Comparison of ENCODE assay signal across 12 cellular contexts in the genomic region with DNA sequence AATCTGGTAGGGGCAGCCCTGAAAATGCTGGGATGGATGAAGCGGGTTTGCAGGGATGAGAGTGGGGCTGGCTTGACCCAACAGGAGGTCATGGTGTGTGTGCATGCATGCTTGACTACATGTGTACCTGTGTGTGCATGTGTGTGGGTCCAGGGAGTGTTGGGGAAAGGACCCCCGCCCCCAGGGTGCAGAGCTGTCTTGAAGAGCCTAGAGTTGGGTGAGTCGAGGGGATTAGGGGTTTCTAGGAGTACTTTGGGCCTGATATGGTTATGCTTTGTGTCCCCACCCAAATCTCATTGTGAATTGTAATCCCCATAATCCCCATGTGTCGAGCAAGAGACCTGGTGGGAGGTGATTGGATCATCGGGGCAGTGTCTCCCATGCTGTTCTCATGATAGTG. TPM values are rescaled to one million over a fixed set of nuclear protein-coding genes. Genes with fewer than 3 reads are reported as not detected.
DNase-seq lines count a peak whose midpoint lies in the region; ATAC-seq and TF ChIP-seq lines count a peak whose summit lies in the region.
"Had no signal": no experiment of that assay in that cellular context is flagged by ENCODE, and none has a peak within 500 bp of the region (broad histone marks: within the 10 kb centered on the region; RNA-seq: fewer than 3 reads in every experiment).

No MANE protein-coding gene starts in this region.

- TF ChIP-seq CTCF in coronary artery (IDR thresholded peaks at IDR 0.05) (no peak), upper lobe of right lung (IDR thresholded peaks at IDR 0.05) (no peak)

- DNase-seq in NCI-H82 treated with DMSO at 0.1 percent for 48 hours (lab: John Stamatoyannopoulos, UW; ENCODE audit: unreplicated experiment) (peak; percentile 75), coronary artery (ENCODE audit: low spot score) (peak; percentile 60), mesenteric fat pad (ENCODE audit: low spot score) (peak; percentile 35), upper lobe of right lung (peak; percentile 20)
- DNase-seq in activated naive CD4-positive, alpha-beta T cell treated with Interleukin-2 at 50 U/mL for 16 hours: no peak
- DNase-seq: Caco-2; CD8-positive, alpha-beta memory T cell; DND-41; GDM1 had no signal

- H3K4me3 ChIP-seq in coronary artery: no peak overlapping the region
- H3K4me3 ChIP-seq in upper lobe of right lung: no peak overlapping the region
- H3K4me3 ChIP-seq: A549, HAP-1 had no signal

- no peaks in the 10 kb centered on the region for H3K36me3 ChIP-seq in upper lobe of right lung
- H3K36me3 ChIP-seq: HAP-1 had no signal

- H3K4me1 ChIP-seq in upper lobe of right lung: no peaks in the 10 kb centered on the region
- H3K4me1 ChIP-seq: A549, Caco-2, HAP-1 had no signal

- intact Hi-C loops in upper lobe of right lung (cut with DNase I): no loop called here

- H3K27me3 ChIP-seq in upper lobe of right lung: no peaks in the 10 kb centered on the region

- H3K27ac ChIP-seq in coronary artery: no peak overlapping the region
- H3K27ac ChIP-seq in upper lobe of right lung: no peak overlapping the region
- H3K27ac ChIP-seq: A549 had no signal

- no peaks in the 10 kb centered on the region for H3K9me3 ChIP-seq in upper lobe of right lung
- H3K9me3 ChIP-seq: A549, Caco-2, HAP-1 had no signal

- ATAC-seq in upper lobe of right lung (no peak), GM19463 (IDR thresholded peaks at IDR 0.05; ENCODE audit: unreplicated experiment) (no peak)
- ATAC-seq: A549 had no signal

RNA-seq across cellular contexts. Expression of gene LCTL, which starts 5.0 kb away (rescaled TPM):
- total RNA-seq in mesenteric fat pad (not detected), upper lobe of right lung (not detected)
- total RNA-seq: Caco-2; CD8-positive, alpha-beta memory T cell had no signal
